ENCODE assay signal across 1 cellular context in genomic region chr2:20221939-20222768, GRCh38.
TF ChIP-seq lines count a peak whose summit lies in the region.

No MANE protein-coding gene starts in this region.

TF ChIP-seq in GM12878, 131 proteins besides CTCF, POLR2A, EP300 and RAD21 (continued from another document and continues in another):
- TF ChIP-seq CUX1 (IDR thresholded peaks at IDR 0.05; ENCODE audit: insufficient replicate concordance, low read depth, low read length): no peak
- TF ChIP-seq SUZ12 (IDR thresholded peaks at IDR 0.05; ENCODE audit: unreplicated experiment): no peak
- no peak for TF ChIP-seq HSF1 (IDR thresholded peaks at IDR 0.05; ENCODE audit: low read depth, low read length)
- TF ChIP-seq, protein P1, sequence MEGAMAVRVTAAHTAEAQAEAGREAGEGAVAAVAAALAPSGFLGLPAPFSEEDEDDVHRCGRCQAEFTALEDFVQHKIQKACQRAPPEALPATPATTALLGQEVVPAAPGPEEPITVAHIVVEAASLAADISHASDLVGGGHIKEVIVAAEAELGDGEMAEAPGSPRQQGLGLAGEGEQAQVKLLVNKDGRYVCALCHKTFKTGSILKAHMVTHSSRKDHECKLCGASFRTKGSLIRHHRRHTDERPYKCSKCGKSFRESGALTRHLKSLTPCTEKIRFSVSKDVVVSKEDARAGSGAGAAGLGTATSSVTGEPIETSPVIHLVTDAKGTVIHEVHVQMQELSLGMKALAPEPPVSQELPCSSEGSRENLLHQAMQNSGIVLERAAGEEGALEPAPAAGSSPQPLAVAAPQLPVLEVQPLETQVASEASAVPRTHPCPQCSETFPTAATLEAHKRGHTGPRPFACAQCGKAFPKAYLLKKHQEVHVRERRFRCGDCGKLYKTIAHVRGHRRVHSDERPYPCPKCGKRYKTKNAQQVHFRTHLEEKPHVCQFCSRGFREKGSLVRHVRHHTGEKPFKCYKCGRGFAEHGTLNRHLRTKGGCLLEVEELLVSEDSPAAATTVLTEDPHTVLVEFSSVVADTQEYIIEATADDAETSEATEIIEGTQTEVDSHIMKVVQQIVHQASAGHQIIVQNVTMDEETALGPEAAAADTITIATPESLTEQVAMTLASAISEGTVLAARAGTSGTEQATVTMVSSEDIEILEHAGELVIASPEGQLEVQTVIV (IDR thresholded peaks at IDR 0.05; ENCODE audit: borderline replicate concordance, partially characterized antibody): no peak
- TF ChIP-seq PAX5 (IDR thresholded peaks at IDR 0.05; ENCODE audit: borderline replicate concordance, low read depth, low read length): no peak
- no peak for TF ChIP-seq KLF5 (IDR thresholded peaks at IDR 0.05; ENCODE audit: partially characterized antibody)
- no peak for TF ChIP-seq RCOR1 (conservative IDR thresholded peaks at IDR 0.05; ENCODE audit: low read depth, low read length)
- TF ChIP-seq SKIL (IDR thresholded peaks at IDR 0.05; ENCODE audit: low read depth, poor library complexity, severe bottlenecking): peak; percentile 70
- TF ChIP-seq, protein P2, sequence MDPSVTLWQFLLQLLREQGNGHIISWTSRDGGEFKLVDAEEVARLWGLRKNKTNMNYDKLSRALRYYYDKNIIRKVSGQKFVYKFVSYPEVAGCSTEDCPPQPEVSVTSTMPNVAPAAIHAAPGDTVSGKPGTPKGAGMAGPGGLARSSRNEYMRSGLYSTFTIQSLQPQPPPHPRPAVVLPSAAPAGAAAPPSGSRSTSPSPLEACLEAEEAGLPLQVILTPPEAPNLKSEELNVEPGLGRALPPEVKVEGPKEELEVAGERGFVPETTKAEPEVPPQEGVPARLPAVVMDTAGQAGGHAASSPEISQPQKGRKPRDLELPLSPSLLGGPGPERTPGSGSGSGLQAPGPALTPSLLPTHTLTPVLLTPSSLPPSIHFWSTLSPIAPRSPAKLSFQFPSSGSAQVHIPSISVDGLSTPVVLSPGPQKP (IDR thresholded peaks at IDR 0.05; ENCODE audit: low read depth, low read length): no peak
- TF ChIP-seq IKZF1 (conservative IDR thresholded peaks at IDR 0.05): peak; percentile 62; the same call in 1 of the 2 replicates
- peak; percentile 88 for TF ChIP-seq ATF7 (IDR thresholded peaks at IDR 0.05; ENCODE audit: low read depth)
- TF ChIP-seq, protein P3, sequence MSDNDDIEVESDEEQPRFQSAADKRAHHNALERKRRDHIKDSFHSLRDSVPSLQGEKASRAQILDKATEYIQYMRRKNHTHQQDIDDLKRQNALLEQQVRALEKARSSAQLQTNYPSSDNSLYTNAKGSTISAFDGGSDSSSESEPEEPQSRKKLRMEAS (IDR thresholded peaks at IDR 0.05; ENCODE audit: low read depth, low read length): no peak
- TF ChIP-seq PKNOX1 (IDR thresholded peaks at IDR 0.05): no peak
- peak; percentile 36; the same call in 1 of the 2 replicates for TF ChIP-seq MTA2 (IDR thresholded peaks at IDR 0.05; ENCODE audit: low read depth)
- no peak for TF ChIP-seq WRNIP1 (IDR thresholded peaks at IDR 0.05; ENCODE audit: borderline replicate concordance, low read depth, low read length)
- TF ChIP-seq ZNF24 (IDR thresholded peaks at IDR 0.05): no peak
- 0 out of 2 replicates have a peak, but pooled peaks have one; percentile 26 for TF ChIP-seq MEF2A (IDR thresholded peaks at IDR 0.05; ENCODE audit: insufficient read depth, low read depth, low read length)
- TF ChIP-seq ZNF384 (IDR thresholded peaks at IDR 0.05; ENCODE audit: borderline replicate concordance, low read depth, low read length): no peak
- TF ChIP-seq PML (IDR thresholded peaks at IDR 0.05; ENCODE audit: low read length): no peak
- no peak for TF ChIP-seq CBX5 (IDR thresholded peaks at IDR 0.05; ENCODE audit: low read depth)
- TF ChIP-seq SRF (IDR thresholded peaks at IDR 0.05; ENCODE audit: low read depth in 2 of 2, low read length in 2 of 2): no peak
- no peak for TF ChIP-seq GABPA (IDR thresholded peaks at IDR 0.05; ENCODE audit: low read depth)
- no peak for TF ChIP-seq LARP7 (IDR thresholded peaks at IDR 0.05)
- no peak for TF ChIP-seq SIN3A (IDR thresholded peaks at IDR 0.05; ENCODE audit: low read depth, low read length)
- no peak for TF ChIP-seq PAX8 (IDR thresholded peaks at IDR 0.05)
- no peak for TF ChIP-seq CREM (IDR thresholded peaks at IDR 0.05; ENCODE audit: low read depth)
- 0 out of 2 replicates have a peak, but pooled peaks have one; percentile 49 for TF ChIP-seq TBL1XR1 (IDR thresholded peaks at IDR 0.05; ENCODE audit: low read depth, low read length)
- peak; percentile 27; the same call in 1 of the 2 replicates for TF ChIP-seq JUNB (IDR thresholded peaks at IDR 0.05)
- TF ChIP-seq POU2F2 (IDR thresholded peaks at IDR 0.05; ENCODE audit: borderline replicate concordance, low read depth, low read length): no peak
- TF ChIP-seq BCLAF1 (IDR thresholded peaks at IDR 0.05): no peak
- TF ChIP-seq IKZF2 (IDR thresholded peaks at IDR 0.05): peak; percentile 79 to 80; a peak in 3 of 4 replicates
- 0 out of 2 replicates have a peak, but pooled peaks have one; percentile 23 for TF ChIP-seq FOXM1 (IDR thresholded peaks at IDR 0.05; ENCODE audit: low read depth, low read length)
- no peak for TF ChIP-seq RELA (IDR thresholded peaks at IDR 0.05; ENCODE audit: borderline replicate concordance, partially characterized antibody)
- TF ChIP-seq RAD51 (IDR thresholded peaks at IDR 0.05): no peak
- no peak for TF ChIP-seq ZNF207 (IDR thresholded peaks at IDR 0.05; ENCODE audit: borderline replicate concordance)
- TF ChIP-seq NFIC (IDR thresholded peaks at IDR 0.05; ENCODE audit: low read depth, low read length): peak; percentile 55; the same call in 1 of the 2 replicates
- no peak for TF ChIP-seq E2F4 (IDR thresholded peaks at IDR 0.05; ENCODE audit: low read depth, low read length)
- TF ChIP-seq NRF1 (conservative IDR thresholded peaks at IDR 0.05; ENCODE audit: low read depth, low read length): no peak
- no peak for TF ChIP-seq BMI1 (IDR thresholded peaks at IDR 0.05; ENCODE audit: borderline replicate concordance)
- no peak for TF ChIP-seq ZNF274 (IDR thresholded peaks at IDR 0.05; ENCODE audit: insufficient read depth, insufficient read length)
- TF ChIP-seq HDGF (IDR thresholded peaks at IDR 0.05): no peak
- TF ChIP-seq RBBP5 (conservative IDR thresholded peaks at IDR 0.05): no peak
- TF ChIP-seq RELB (IDR thresholded peaks at IDR 0.05; ENCODE audit: low read depth): peak; percentile 71
- TF ChIP-seq SP1 (IDR thresholded peaks at IDR 0.05; ENCODE audit: low read depth, low read length): no peak
- no peak for TF ChIP-seq CHD1 (IDR thresholded peaks at IDR 0.05; ENCODE audit: low read depth, low read length)
